In genomic region chr2:61405813-61406212, GRCh38 we compare ENCODE assay signal across 19 cellular contexts.
DNase-seq lines count a peak whose midpoint lies in the region; ATAC-seq, FAIRE-seq and TF ChIP-seq lines count a peak whose summit lies in the region.
"Had no signal": no experiment of that assay in that cellular context is flagged by ENCODE, and none has a peak within 500 bp of the region (broad histone marks: within the 10 kb centered on the region; RNA-seq: fewer than 3 reads in every experiment).

No MANE protein-coding gene starts in this region.

- BruUV-seq in HepG2 (replicated peaks; lab: Mats Ljungman, UMichigan) = no TSS peak

- H3K4me1 Mint-ChIP-seq in osteocyte (ENCODE audit: unreplicated experiment) = peaks cover 15% of the 10 kb centered on the region
- H3K4me1 Mint-ChIP-seq: CD14-positive monocyte had no signal

- H3K36me3 ChIP-seq in liver (ENCODE audit: control insufficient read depth in 4 of 4, insufficient read depth in 3 of 4, low read depth in 1 of 4, low read length in 3 of 4) (peaks cover 0 to 2% (median 1%) of the 10 kb centered on the region in 4 donors), HepG2 (replicated peaks in 1 of 2; ENCODE audit: control insufficient read depth in 1 of 2, insufficient read depth in 2 of 2, low read length in 2 of 2) (peaks cover 6 to 36% of the 10 kb centered on the region in 2 experiments), right lobe of liver (peaks cover 0 to 5% (median 3%) of the 10 kb centered on the region in 4 donors)
- H3K36me3 ChIP-seq: HAP-1 had no signal

- DNase-seq in DMS53 (lab: John Stamatoyannopoulos, UW) (peak; percentile 53), DMS53 treated with DMSO at 0.1 percent for 48 hours (lab: John Stamatoyannopoulos, UW; ENCODE audit: unreplicated experiment) (no peak), HepG2 (ENCODE audit: low spot score) (no peak), right lobe of liver (no peak), left cardiac atrium (no peak), osteocyte (ENCODE audit: extremely low spot score, unreplicated experiment) (no peak)
- DNase-seq: GM23248, NCI-H187, NCI-H2107, NCI-H226, NCI-H526, Peyer's patch, Right ventricle myocardium superior had no signal

- peaks cover 25% of the 10 kb centered on the region for H3K79me2 ChIP-seq in HepG2 (ENCODE audit: insufficient read depth, low read length)

- WGBS in liver = 29% methylated on average over 2 of the region's 2 CpGs
- 62% methylated on average over 2 of the region's 2 CpGs for WGBS in HepG2 (ENCODE audit: low lambda C conversion rate)
- WGBS in right lobe of liver (ENCODE audit: insufficient coverage, low coverage, low lambda C conversion rate, missing lambda C conversion rate) = 19% methylated on average over 2 of the region's 2 CpGs

- TF ChIP-seq POLR2A in HepG2 (IDR thresholded peaks at IDR 0.05; ENCODE audit: insufficient read depth in 1 of 2, low read depth in 2 of 2, low read length in 2 of 2) (no peak), right lobe of liver (IDR thresholded peaks at IDR 0.05) (no peak)

- in situ Hi-C loops in HepG2 (cut with HindIII; ENCODE audit: extremely low pct_ligation_motif_present, low pct_unique_long_range_greater_than_20kb) = no loop called here

- H3K27ac Mint-ChIP-seq in osteocyte (ENCODE audit: unreplicated experiment) = no peak overlapping the region
- H3K27ac Mint-ChIP-seq: CD14-positive monocyte had no signal

- H3K27me3 ChIP-seq in liver (ENCODE audit: control insufficient read depth in 4 of 4, insufficient read depth in 4 of 4, low read length in 3 of 4) (no peaks in the 10 kb centered on the region), HepG2 (ENCODE audit: control insufficient read depth in 1 of 2, insufficient read depth in 2 of 2, low read length in 2 of 2) (no peaks in the 10 kb centered on the region), right lobe of liver (no peaks in the 10 kb centered on the region)
- H3K27me3 ChIP-seq: Peyer's patch had no signal

- TF ChIP-seq EP300 in HepG2 (IDR thresholded peaks at IDR 0.05; ENCODE audit: low read depth in 2 of 2, low read length in 2 of 2) (no peak), HepG2 (CRISPR knock-in tag; IDR thresholded peaks at IDR 0.05; ENCODE audit: borderline replicate concordance) (no peak)

- H3K4me3 ChIP-seq in liver (ENCODE audit: low read depth in 1 of 3, low read length in 3 of 3) (no peak overlapping the region), HepG2 (replicated peaks in 1 of 3; ENCODE audit: insufficient read depth in 1 of 3, low read depth in 2 of 3, low read length in 3 of 3) (no peak overlapping the region), right lobe of liver (no peak overlapping the region)
- H3K4me3 ChIP-seq: GM23248, HAP-1, Peyer's patch had no signal

- peaks cover 10% of the 10 kb centered on the region for H3K36me3 Mint-ChIP-seq in osteocyte (ENCODE audit: unreplicated experiment)

- H3K4me3 Mint-ChIP-seq in osteocyte (ENCODE audit: unreplicated experiment) = no peak overlapping the region
- H3K4me3 Mint-ChIP-seq: CD14-positive monocyte had no signal

- intact Hi-C loops in HepG2 (cut with micrococcal nuclease; ENCODE audit: unreplicated experiment) = no loop called here
- intact Hi-C loops in right lobe of liver (cut with DNase I) = no loop called here
- intact Hi-C loops in left cardiac atrium (cut with DNase I) = no loop called here

- no peaks in the 10 kb centered on the region for H3K27me3 Mint-ChIP-seq in osteocyte (ENCODE audit: unreplicated experiment)

- H3K4me2 ChIP-seq in HepG2 (ENCODE audit: low read depth, low read length) = no peak overlapping the region

- ATAC-seq in HepG2 (no peak), right lobe of liver (peak; percentile 78 to 87 (median 82)), GM21447 (IDR thresholded peaks at IDR 0.05; ENCODE audit: unreplicated experiment) (no peak), left cardiac atrium (no peak)

- TF ChIP-seq CTCF in liver (IDR thresholded peaks at IDR 0.05; ENCODE audit: low read depth, low read length, missing input control) (no peak), HepG2 (CRISPR knock-in tag; IDR thresholded peaks at IDR 0.05) (no peak), right lobe of liver (IDR thresholded peaks at IDR 0.05) (no peak), osteocyte (IDR thresholded peaks at IDR 0.05) (no peak)

- H4K20me1 ChIP-seq in HepG2 (ENCODE audit: insufficient read depth, low read length) = peaks cover 10% of the 10 kb centered on the region

- CTCF ChIA-PET in HepG2 (lab: Yijun Ruan, JAX; ENCODE audit: low intra/inter-chr PET ratio, low total read pairs) = no interaction called here

- peaks cover 0 to 8% (median 2%) of the 10 kb centered on the region in 4 donors for H3K4me1 ChIP-seq in liver (ENCODE audit: control insufficient read depth in 4 of 4, insufficient read depth in 4 of 4, low read length in 3 of 4)
- H3K4me1 ChIP-seq in HepG2 (ENCODE audit: insufficient read depth, low read length) = peaks cover 2% of the 10 kb centered on the region
- H3K4me1 ChIP-seq in right lobe of liver = peaks cover 0 to 15% (median 5%) of the 10 kb centered on the region in 4 donors

- no peak overlapping the region for H2AFZ ChIP-seq in HepG2 (ENCODE audit: low read length)
- H2AFZ ChIP-seq: GM23248 had no signal

- FAIRE-seq in HepG2 (lab: Jason Lieb, UNC) = no peak
- FAIRE-seq: G401.6 had no signal

- no peak overlapping the region for H3K27ac ChIP-seq in liver (ENCODE audit: low read depth in 1 of 2, low read length in 2 of 2)
- no peak overlapping the region for H3K27ac ChIP-seq in HepG2 (ENCODE audit: extremely low read length, insufficient read depth, low read length)
- H3K27ac ChIP-seq in right lobe of liver = no peak overlapping the region
- H3K27ac ChIP-seq: 22Rv1, GM23248, Peyer's patch had no signal

- H3K9me3 Mint-ChIP-seq in osteocyte (ENCODE audit: unreplicated experiment) = no peaks in the 10 kb centered on the region
- H3K9me3 Mint-ChIP-seq: CD14-positive monocyte had no signal

- POLR2A ChIA-PET in HepG2 (lab: Yijun Ruan, JAX) = no interaction called here

- TF ChIP-seq RAD21 in liver (IDR thresholded peaks at IDR 0.05) = no peak
- no peak for TF ChIP-seq RAD21 in HepG2 (CRISPR knock-in tag; IDR thresholded peaks at IDR 0.05)

- no peak overlapping the region for H3K9ac ChIP-seq in liver (ENCODE audit: low read depth in 1 of 2, low read length in 2 of 2)
- H3K9ac ChIP-seq in HepG2 (ENCODE audit: insufficient read depth, low read depth, low read length) = no peak overlapping the region
- H3K9ac ChIP-seq: GM23248 had no signal

- no peaks in the 10 kb centered on the region for H3K9me3 ChIP-seq in liver (ENCODE audit: control insufficient read depth in 4 of 4, low read length in 3 of 4)
- no peaks in the 10 kb centered on the region for H3K9me3 ChIP-seq in HepG2 (ENCODE audit: low read length)
- no peaks in the 10 kb centered on the region for H3K9me3 ChIP-seq in right lobe of liver
- H3K9me3 ChIP-seq: HAP-1, Peyer's patch had no signal

TF ChIP-seq in liver, 16 proteins besides CTCF, POLR2A, EP300 and RAD21 (continues in another document):
- TF ChIP-seq TAF1 (conservative IDR thresholded peaks at IDR 0.05) = no peak
- no peak for TF ChIP-seq JUND (IDR thresholded peaks at IDR 0.05)
- TF ChIP-seq FOXA1 (IDR thresholded peaks at IDR 0.05) = peak; percentile 40
- peak in 1 of 2 donors; percentile 22 for TF ChIP-seq RXRA (IDR thresholded peaks at IDR 0.05)
- TF ChIP-seq HNF4A (conservative IDR thresholded peaks at IDR 0.05) = peak in 1 of 2 donors; percentile 14
- TF ChIP-seq MAX (IDR thresholded peaks at IDR 0.05) = peak; percentile 63
- TF ChIP-seq GABPA (IDR thresholded peaks at IDR 0.05 in 1 of 2, conservative IDR thresholded peaks at IDR 0.05 in 1 of 2) = no peak
- no peak for TF ChIP-seq HNF4G (IDR thresholded peaks at IDR 0.05)
- TF ChIP-seq YY1 (IDR thresholded peaks at IDR 0.05) = peak; percentile 28

TF ChIP-seq in HepG2, 621 proteins besides CTCF, POLR2A, EP300 and RAD21 (continues in another document):
- TF ChIP-seq POGZ (CRISPR knock-in tag; IDR thresholded peaks at IDR 0.05) (no peak), ZNF558 (CRISPR knock-in tag; IDR thresholded peaks at IDR 0.05; ENCODE audit: borderline replicate concordance) (no peak), ATF7-NPFF (CRISPR knock-in tag; IDR thresholded peaks at IDR 0.05; ENCODE audit: low read depth) (no peak), HOXA3 (CRISPR knock-in tag; IDR thresholded peaks at IDR 0.05) (no peak), ZNF775 (CRISPR knock-in tag; IDR thresholded peaks at IDR 0.05; ENCODE audit: borderline replicate concordance) (no peak), MED13 (CRISPR knock-in tag; IDR thresholded peaks at IDR 0.05) (no peak), ZNF607 (CRISPR knock-in tag; IDR thresholded peaks at IDR 0.05; ENCODE audit: borderline replicate concordance) (no peak), CEBPG (CRISPR knock-in tag; IDR thresholded peaks at IDR 0.05) (no peak), DMAP1 (CRISPR knock-in tag; IDR thresholded peaks at IDR 0.05) (no peak), MYPOP (CRISPR knock-in tag; IDR thresholded peaks at IDR 0.05) (no peak), RBM22 (optimal IDR thresholded peaks at IDR 0.05; ENCODE audit: low read length) (no peak)
- TF ChIP-seq, protein P1, sequence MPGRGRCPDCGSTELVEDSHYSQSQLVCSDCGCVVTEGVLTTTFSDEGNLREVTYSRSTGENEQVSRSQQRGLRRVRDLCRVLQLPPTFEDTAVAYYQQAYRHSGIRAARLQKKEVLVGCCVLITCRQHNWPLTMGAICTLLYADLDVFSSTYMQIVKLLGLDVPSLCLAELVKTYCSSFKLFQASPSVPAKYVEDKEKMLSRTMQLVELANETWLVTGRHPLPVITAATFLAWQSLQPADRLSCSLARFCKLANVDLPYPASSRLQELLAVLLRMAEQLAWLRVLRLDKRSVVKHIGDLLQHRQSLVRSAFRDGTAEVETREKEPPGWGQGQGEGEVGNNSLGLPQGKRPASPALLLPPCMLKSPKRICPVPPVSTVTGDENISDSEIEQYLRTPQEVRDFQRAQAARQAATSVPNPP (CRISPR knock-in tag; IDR thresholded peaks at IDR 0.05) = no peak

Comparison
In these comparisons a context has a peak if more than half of its experiments do, and no peak if none do; other contexts are left out.
1. ATAC-seq: peak in right lobe of liver (4 of 4); none in HepG2 (single experiment), GM21447 (single experiment) and left cardiac atrium (0 of 2).